10 cellular contexts compared by ENCODE assay signal in the genomic region with DNA sequence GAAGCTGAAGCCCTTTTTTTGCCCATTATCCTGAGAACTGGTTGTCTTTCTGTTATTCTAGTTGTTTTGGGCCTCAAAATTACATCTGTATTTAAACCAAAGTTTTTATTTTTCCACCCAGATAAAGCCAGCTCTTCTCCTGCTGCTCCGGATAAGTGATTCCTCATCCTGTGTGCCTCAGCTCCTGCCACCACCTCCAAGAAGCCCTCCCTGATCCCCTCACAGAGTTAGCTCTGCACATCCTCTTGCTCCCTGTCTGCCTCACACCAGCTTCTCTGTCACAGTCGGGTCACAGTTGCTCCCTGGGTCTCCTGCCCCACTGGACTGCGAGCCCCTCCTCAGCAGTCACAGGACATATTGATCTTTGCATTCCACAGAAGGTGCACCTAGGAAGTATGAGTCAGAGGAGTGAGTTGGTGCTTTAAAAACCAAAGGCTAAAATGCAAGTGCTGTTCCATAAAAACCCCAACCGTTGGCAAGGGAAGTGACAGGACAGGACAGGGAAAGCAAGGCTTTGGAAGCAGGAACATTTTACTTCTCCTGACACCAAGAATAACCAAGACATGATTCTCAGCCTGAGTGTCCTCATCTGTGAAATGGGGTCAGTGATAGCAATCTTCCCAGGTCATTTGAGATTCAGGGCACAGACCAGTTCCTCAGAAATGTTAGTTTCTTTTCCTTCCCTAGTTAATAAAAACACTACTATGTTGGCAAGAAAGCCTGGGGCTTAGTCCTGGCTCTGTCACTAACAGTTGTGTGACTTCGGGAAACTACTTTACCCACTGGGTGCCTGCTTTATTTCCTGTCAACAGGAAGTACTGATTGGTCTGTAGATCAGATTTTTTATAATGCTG. TPM values are rescaled to one million over a fixed set of nuclear protein-coding genes. Genes with fewer than 3 reads are reported as not detected.
A peak's percentile ranks its signal among the peaks of the same experiment; 100 is the strongest.
DNase-seq lines count a peak whose midpoint lies in the region; ATAC-seq, FAIRE-seq and TF ChIP-seq lines count a peak whose summit lies in the region.
"Had no signal": no experiment of that assay in that cellular context is flagged by ENCODE, and none has a peak within 500 bp of the region (broad histone marks: within the 10 kb centered on the region; RNA-seq: fewer than 3 reads in every experiment).

No MANE protein-coding gene starts in this region.

- H4K20me1 ChIP-seq in keratinocyte (ENCODE audit: control insufficient read depth, extremely low read depth, insufficient read depth, low read length), result no peaks in the 10 kb centered on the region

- ATAC-seq in Right ventricle myocardium inferior, result no peak

- H3K9me3 ChIP-seq in left ventricle myocardium inferior (replicated peaks) (no peaks in the 10 kb centered on the region), keratinocyte (ENCODE audit: control insufficient read depth, low read depth, low read length) (no peaks in the 10 kb centered on the region), vagina (no peaks in the 10 kb centered on the region)
- H3K9me3 ChIP-seq: BE2C, neutrophil had no signal

- peaks cover 32% of the 10 kb centered on the region for H3K4me1 Mint-ChIP-seq in activated CD4-positive, alpha-beta memory T cell treated with anti-CD3 and anti-CD28 coated beads, Interleukin-2, amount 10 ng/mL, durations not matched to agents 7 days and 5 days

- POLR2A ChIA-PET in activated CD4-positive, alpha-beta memory T cell treated with anti-CD3 and anti-CD28 coated beads, Interleukin-2, amount 10 ng/mL, durations not matched to agents 7 days and 5 days (lab: Charles Lee), result interaction anchor here (0.6 to 2.6 kb wide), 4 partner anchors 11 to 275 kb away, joined by 3 to 15 read pairs (median 4); no protein-coding TSS in a partner anchor

- no peak for TF ChIP-seq CTCF in left ventricle myocardium inferior (IDR thresholded peaks at IDR 0.05; ENCODE audit: borderline replicate concordance)
- no peak for TF ChIP-seq CTCF in keratinocyte (optimal IDR thresholded peaks at IDR 0.05 in 1 of 3, IDR thresholded peaks at IDR 0.05 in 1 of 3, conservative IDR thresholded peaks at IDR 0.05 in 1 of 3; ENCODE audit: extremely low read depth in 1 of 3, insufficient read depth in 2 of 3, low read length in 3 of 3)
- TF ChIP-seq CTCF in vagina (IDR thresholded peaks at IDR 0.05), result no peak

- H3K4me3 ChIP-seq in left ventricle myocardium inferior (no peak overlapping the region), keratinocyte (ENCODE audit: control insufficient read depth in 2 of 3, extremely low read depth in 1 of 3, insufficient read depth in 2 of 3, low read depth in 1 of 3, low read length in 3 of 3) (no peak overlapping the region), vagina (no peak overlapping the region)

- peak overlapping the region; percentile 40 for H3K9ac ChIP-seq in keratinocyte (ENCODE audit: control insufficient read depth, extremely low read depth, insufficient read depth, low read length)

- peaks cover 5% of the 10 kb centered on the region for H3K9me3 Mint-ChIP-seq in activated CD4-positive, alpha-beta memory T cell treated with anti-CD3 and anti-CD28 coated beads, Interleukin-2, amount 10 ng/mL, durations not matched to agents 7 days and 5 days

- H3K36me3 ChIP-seq in left ventricle myocardium inferior, result no peaks in the 10 kb centered on the region
- no peaks in the 10 kb centered on the region for H3K36me3 ChIP-seq in keratinocyte (ENCODE audit: control insufficient read depth in 2 of 2, extremely low read depth in 1 of 2, insufficient read depth in 2 of 2, low read length in 2 of 2)
- no peaks in the 10 kb centered on the region for H3K36me3 ChIP-seq in vagina
- H3K36me3 ChIP-seq: BE2C, neutrophil had no signal

- no peak for TF ChIP-seq POLR2A in vagina (IDR thresholded peaks at IDR 0.05)

- H3K27me3 ChIP-seq in left ventricle myocardium inferior (ENCODE audit: low read depth), result no peaks in the 10 kb centered on the region
- no peaks in the 10 kb centered on the region for H3K27me3 ChIP-seq in keratinocyte (ENCODE audit: control insufficient read depth, extremely low read depth, insufficient read depth, low read length)
- H3K27me3 ChIP-seq in vagina, result no peaks in the 10 kb centered on the region
- H3K27me3 ChIP-seq: BE2C, neutrophil had no signal

- FAIRE-seq in keratinocyte (lab: Jason Lieb, UNC), result peak; percentile 95

- H3K4me2 ChIP-seq in keratinocyte (ENCODE audit: control insufficient read depth, extremely low read depth, insufficient read depth, low read depth, low read length), result peak overlapping the region; percentile 64

- H3K9me1 ChIP-seq in keratinocyte (ENCODE audit: control insufficient read depth, extremely low read depth, insufficient read depth, low read length), result no peaks in the 10 kb centered on the region

- H3K27ac ChIP-seq in left ventricle myocardium inferior (replicated peaks), result peak overlapping the region; percentile 29
- peak overlapping the region; percentile 55 for H3K27ac ChIP-seq in keratinocyte (ENCODE audit: control insufficient read depth, insufficient read depth, low read length)
- peak overlapping the region; percentile 59 for H3K27ac ChIP-seq in vagina

- peak overlapping the region; percentile 46 for H2AFZ ChIP-seq in keratinocyte (ENCODE audit: control insufficient read depth, low read length)

- dilution Hi-C loops in keratinocyte (cut with MboI; ENCODE audit: extremely low pct_ligation_motif_present, low sequenced_read_pairs), result no loop called here

- no peaks in the 10 kb centered on the region for H3K36me3 Mint-ChIP-seq in activated CD4-positive, alpha-beta memory T cell treated with anti-CD3 and anti-CD28 coated beads, Interleukin-2, amount 10 ng/mL, durations not matched to agents 7 days and 5 days (ENCODE audit: low read depth)

- intact Hi-C loops in left ventricle myocardium inferior (cut with micrococcal nuclease), result no loop called here
- intact Hi-C loops in Right ventricle myocardium inferior (cut with DNase I), result no loop called here
- intact Hi-C loops in vagina (cut with DNase I), result no loop called here
- intact Hi-C loops in posterior vena cava (cut with DNase I), result loop anchor here in 1 of 2 donors (10.0 kb wide), 1 partner anchor 132 kb away; no protein-coding TSS in a partner anchor

- CTCF ChIA-PET in activated CD4-positive, alpha-beta memory T cell treated with anti-CD3 and anti-CD28 coated beads, Interleukin-2, amount 10 ng/mL, durations not matched to agents 7 days and 5 days (lab: Charles Lee), result interaction anchor here (0.5 to 1.4 kb wide), 5 partner anchors 11 to 202 kb away, joined by 3 to 5 read pairs (median 4); no protein-coding TSS in a partner anchor

- H3K4me1 ChIP-seq in left ventricle myocardium inferior, result peaks cover 46% of the 10 kb centered on the region
- peaks cover 48% of the 10 kb centered on the region for H3K4me1 ChIP-seq in keratinocyte (ENCODE audit: control insufficient read depth, extremely low read depth, insufficient read depth, low read length)
- peaks cover 31% of the 10 kb centered on the region for H3K4me1 ChIP-seq in vagina

- H3K4me3 Mint-ChIP-seq in activated CD4-positive, alpha-beta memory T cell treated with anti-CD3 and anti-CD28 coated beads, Interleukin-2, amount 10 ng/mL, durations not matched to agents 7 days and 5 days, result no peak overlapping the region

- H3K79me2 ChIP-seq in keratinocyte (ENCODE audit: control insufficient read depth, insufficient read depth, low read length), result no peaks in the 10 kb centered on the region

- no peak for DNase-seq in left ventricle myocardium inferior
- no peak for DNase-seq in Right ventricle myocardium inferior (ENCODE audit: missing footprints)
- no peak for DNase-seq in activated CD4-positive, alpha-beta memory T cell treated with anti-CD3 and anti-CD28 coated beads, Interleukin-2, amount 10 ng/mL, durations not matched to agents 7 days and 5 days
- DNase-seq in keratinocyte (ENCODE audit: low read depth, low spot score), result no peak
- no peak for DNase-seq in vagina (ENCODE audit: extremely low spot score in 2 of 2)
- no peak for DNase-seq in posterior vena cava (ENCODE audit: low spot score)
- DNase-seq in NOMO-1 treated with dmso at 0.1 percent for 144 hours (lab: John Stamatoyannopoulos, UW; ENCODE audit: unreplicated experiment), result no peak
- no peak for DNase-seq in NOMO-1 (lab: John Stamatoyannopoulos, UW; ENCODE audit: unreplicated experiment in 2 of 2)
- DNase-seq: BE2C had no signal

- H3K27me3 Mint-ChIP-seq in activated CD4-positive, alpha-beta memory T cell treated with anti-CD3 and anti-CD28 coated beads, Interleukin-2, amount 10 ng/mL, durations not matched to agents 7 days and 5 days, result peaks cover 36% of the 10 kb centered on the region

- H3K27ac Mint-ChIP-seq in activated CD4-positive, alpha-beta memory T cell treated with anti-CD3 and anti-CD28 coated beads, Interleukin-2, amount 10 ng/mL, durations not matched to agents 7 days and 5 days, result peak overlapping the region; percentile 31

RNA-seq across cellular contexts. Expression of a gene that starts 36.5 kb away (rescaled TPM):
- total RNA-seq in left ventricle myocardium inferior (7.1 TPM), Right ventricle myocardium inferior (11.5 TPM), vagina (9.8 TPM), posterior vena cava (10 to 100 TPM in 1 of 2 donors, 1 to 10 TPM in 1; 9.7 to 10.4 TPM)
- total RNA-seq in activated CD4-positive, alpha-beta memory T cell treated with anti-CD3 and anti-CD28 coated beads, Interleukin-2, amount 10 ng/mL, durations not matched to agents 7 days and 5 days, result 1 to 10 TPM; 6.5 to 8.5 TPM
- 1.1 to 2.6 TPM (median 1.2 TPM) in 3 replicates for polyA plus RNA-seq in keratinocyte
- polyA plus RNA-seq in keratinocyte (2011; ENCODE audit: low read depth), result 9.6 TPM
- polyA plus RNA-seq in keratinocyte (2011; cell fraction: cytosol; rRNA removed), result 0.63 and 1.5 TPM in 2 replicates
- polyA plus RNA-seq in keratinocyte (2011; cell fraction: nucleus; rRNA removed), result 3.2 and 3.5 TPM in 2 replicates
- polyA plus RNA-seq in keratinocyte (2012; ENCODE audit: low replicate concordance), result 1.9 and 7.4 TPM in 2 replicates
- 0.79 to 3.4 TPM (median 1.5 TPM) in 3 replicates for polyA minus RNA-seq in keratinocyte
- polyA minus RNA-seq in keratinocyte (2011; cell fraction: cytosol; rRNA and poly(A)+ RNA removed), result 2.1 TPM
- 2.0 and 2.3 TPM in 2 replicates for polyA minus RNA-seq in keratinocyte (2011; cell fraction: nucleus; rRNA and poly(A)+ RNA removed)
